In the genomic region with DNA sequence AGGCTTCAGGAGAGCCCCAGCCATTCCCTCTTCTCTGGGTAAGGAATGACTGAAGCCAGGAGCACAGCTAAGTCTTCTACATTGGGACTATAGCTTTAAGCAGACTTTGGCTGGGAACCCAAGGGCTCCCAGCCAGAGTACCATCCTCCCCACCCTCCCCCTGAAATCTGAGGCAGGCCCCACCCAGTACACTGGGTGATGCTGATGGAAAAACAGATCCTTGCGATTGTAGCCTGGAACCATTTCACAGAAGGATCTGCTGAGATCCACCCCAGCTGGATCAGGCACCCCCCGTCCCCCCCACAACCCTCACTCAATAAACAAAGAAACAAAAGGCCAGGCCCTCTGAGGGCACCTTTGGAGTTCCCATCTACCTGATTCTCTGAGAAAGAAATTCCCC, we compare ENCODE assay signal across 8 cellular contexts. TPM values are rescaled to one million over a fixed set of nuclear protein-coding genes. Genes with fewer than 3 reads are reported as not detected.
DNase-seq lines count a peak whose midpoint lies in the region; ATAC-seq and TF ChIP-seq lines count a peak whose summit lies in the region.

No MANE protein-coding gene starts in this region.

- H3K27me3 Mint-ChIP-seq in glutamatergic neuron (ENCODE audit: unreplicated experiment) = peaks cover 2% of the 10 kb centered on the region
- no peaks in the 10 kb centered on the region for H3K27me3 Mint-ChIP-seq in activated naive CD4-positive, alpha-beta T cell treated with anti-CD3 and anti-CD28 coated beads, Interleukin-2, amount 10 ng/mL, durations not matched to agents 7 days and 5 days

- ATAC-seq in RWPE2 (ENCODE audit: low read depth) = peak; percentile 36
- no peak for ATAC-seq in HG03025 (IDR thresholded peaks at IDR 0.05; ENCODE audit: low FRiP score, unreplicated experiment)

- no peak for TF ChIP-seq CTCF in RWPE2 (IDR thresholded peaks at IDR 0.05; ENCODE audit: poor library complexity, severe bottlenecking)
- no peak for TF ChIP-seq CTCF in glutamatergic neuron (IDR thresholded peaks at IDR 0.05; ENCODE audit: partially characterized antibody, unreplicated experiment)

- peaks cover 24% of the 10 kb centered on the region for H3K4me1 Mint-ChIP-seq in glutamatergic neuron (ENCODE audit: low read depth, unreplicated experiment)
- H3K4me1 Mint-ChIP-seq in activated naive CD4-positive, alpha-beta T cell treated with anti-CD3 and anti-CD28 coated beads, Interleukin-2, amount 10 ng/mL, durations not matched to agents 7 days and 5 days = peaks cover 18% of the 10 kb centered on the region

- no peaks in the 10 kb centered on the region for H3K27me3 ChIP-seq in RWPE2 (ENCODE audit: insufficient read depth, poor library complexity, severe bottlenecking)
- H3K27me3 ChIP-seq in rectal smooth muscle tissue (ENCODE audit: control insufficient read depth, insufficient read depth, low read length) = no peaks in the 10 kb centered on the region

- H3K36me3 ChIP-seq in RWPE2 (ENCODE audit: low read depth) (peaks cover 30% of the 10 kb centered on the region), rectal smooth muscle tissue (ENCODE audit: control insufficient read depth, insufficient read depth, low read length) (peaks cover 3% of the 10 kb centered on the region)

- CTCF ChIA-PET in activated naive CD4-positive, alpha-beta T cell treated with anti-CD3 and anti-CD28 coated beads, Interleukin-2, amount 10 ng/mL, durations not matched to agents 7 days and 5 days (lab: Charles Lee) = interaction anchor here (1.8 to 4.4 kb wide), 3 partner anchors 9 to 106 kb away, joined by 6 to 36 read pairs (median 19); no protein-coding TSS in a partner anchor

- peak; percentile 69 for DNase-seq in DMS79 treated with DMSO at 0.1 percent for 48 hours (lab: John Stamatoyannopoulos, UW)
- no peak for DNase-seq in RWPE2 (ENCODE audit: low spot score)
- no peak for DNase-seq in glutamatergic neuron
- DNase-seq in kidney glomerular epithelial cell (lab: John Stamatoyannopoulos, UW) = no peak
- no peak for DNase-seq in activated naive CD4-positive, alpha-beta T cell treated with anti-CD3 and anti-CD28 coated beads, Interleukin-2, amount 10 ng/mL, durations not matched to agents 7 days and 5 days
- no peak for DNase-seq in NCI-H1436 treated with DMSO at 0.1 percent for 48 hours (lab: John Stamatoyannopoulos, UW)

- peak overlapping the region; percentile 65 for H3K27ac Mint-ChIP-seq in glutamatergic neuron (ENCODE audit: unreplicated experiment)
- H3K27ac Mint-ChIP-seq in activated naive CD4-positive, alpha-beta T cell treated with anti-CD3 and anti-CD28 coated beads, Interleukin-2, amount 10 ng/mL, durations not matched to agents 7 days and 5 days = no peak overlapping the region

- H3K9ac ChIP-seq in rectal smooth muscle tissue (ENCODE audit: low read length) = peak overlapping the region; percentile 19

- H3K4me3 ChIP-seq in RWPE2 (ENCODE audit: severe bottlenecking) (no peak overlapping the region), rectal smooth muscle tissue (ENCODE audit: low read length) (peak overlapping the region; percentile 76)

- H3K4me3 Mint-ChIP-seq in glutamatergic neuron (ENCODE audit: unreplicated experiment) = no peak overlapping the region
- no peak overlapping the region for H3K4me3 Mint-ChIP-seq in activated naive CD4-positive, alpha-beta T cell treated with anti-CD3 and anti-CD28 coated beads, Interleukin-2, amount 10 ng/mL, durations not matched to agents 7 days and 5 days

- peaks cover 3% of the 10 kb centered on the region for H3K9me3 Mint-ChIP-seq in glutamatergic neuron (ENCODE audit: unreplicated experiment)
- no peaks in the 10 kb centered on the region for H3K9me3 Mint-ChIP-seq in activated naive CD4-positive, alpha-beta T cell treated with anti-CD3 and anti-CD28 coated beads, Interleukin-2, amount 10 ng/mL, durations not matched to agents 7 days and 5 days

- H3K4me1 ChIP-seq in RWPE2 (ENCODE audit: insufficient read depth, poor library complexity, severe bottlenecking) = peaks cover 38% of the 10 kb centered on the region
- H3K4me1 ChIP-seq in rectal smooth muscle tissue (ENCODE audit: control insufficient read depth, insufficient read depth, low read length) = peaks cover 38% of the 10 kb centered on the region

- no peaks in the 10 kb centered on the region for H3K9me3 ChIP-seq in RWPE2 (ENCODE audit: severe bottlenecking)

- no peaks in the 10 kb centered on the region for H3K36me3 Mint-ChIP-seq in glutamatergic neuron (ENCODE audit: unreplicated experiment)
- peaks cover 31% of the 10 kb centered on the region for H3K36me3 Mint-ChIP-seq in activated naive CD4-positive, alpha-beta T cell treated with anti-CD3 and anti-CD28 coated beads, Interleukin-2, amount 10 ng/mL, durations not matched to agents 7 days and 5 days

- H3K27ac ChIP-seq in RWPE2 (ENCODE audit: poor library complexity, severe bottlenecking) (peak overlapping the region; percentile 84), rectal smooth muscle tissue (ENCODE audit: low read depth, low read length) (peak overlapping the region; percentile 99)

RNA-seq across cellular contexts. Expression of a gene that starts 39.8 kb away (rescaled TPM):
- 13.1 TPM for total RNA-seq in glutamatergic neuron (ENCODE audit: unreplicated experiment)

RNA-seq across cellular contexts. Expression of a gene that starts 41.9 kb away (rescaled TPM):
- total RNA-seq in glutamatergic neuron (ENCODE audit: unreplicated experiment) = 207 TPM

RNA-seq across cellular contexts. Expression of a gene that starts 42.2 kb away (rescaled TPM):
- total RNA-seq in glutamatergic neuron (ENCODE audit: unreplicated experiment) = 8.3 TPM
